Comparison of ENCODE assay signal across 8 cellular contexts in genomic region chr17:39769974-39770587, GRCh38. TPM values are rescaled to one million over a fixed set of nuclear protein-coding genes. Genes with fewer than 3 reads are reported as not detected.
DNase-seq lines count a peak whose midpoint lies in the region; ATAC-seq, FAIRE-seq and TF ChIP-seq lines count a peak whose summit lies in the region.

No MANE protein-coding gene starts in this region.

- H3K27ac ChIP-seq in 22Rv1 (peak overlapping the region; percentile 49), SU-DHL-6 (ENCODE audit: low read depth, low read length) (peak overlapping the region; percentile 95)

- TF ChIP-seq CTCF in 22Rv1 (IDR thresholded peaks at IDR 0.05) (no peak), SU-DHL-6 (IDR thresholded peaks at IDR 0.05; ENCODE audit: insufficient read depth, low read length, poor library complexity, severe bottlenecking) (no peak), bronchial epithelial cell (IDR thresholded peaks at IDR 0.05; ENCODE audit: insufficient read depth, low read length, severe bottlenecking) (no peak), GM13976 (IDR thresholded peaks at IDR 0.05; ENCODE audit: borderline replicate concordance, control extremely low read depth, extremely low read depth, insufficient read depth, missing control alignments) (no peak)

- ATAC-seq in GM19025 (IDR thresholded peaks at IDR 0.05; ENCODE audit: low read depth, unreplicated experiment) = peak; percentile 44
- ATAC-seq in HG03442 (IDR thresholded peaks at IDR 0.05; ENCODE audit: unreplicated experiment) = peak; percentile 51
- peak; percentile 85 for ATAC-seq in stimulated activated naive CD8-positive, alpha-beta T cell treated with anti-CD3 and anti-CD28 coated beads, Interleukin-15, Interleukin-2, amounts not matched to agents 100 U/mL and 50 U/mL, for 24 hours

- FAIRE-seq in bronchial epithelial cell (lab: Jason Lieb, UNC) = peak; percentile 52

- peaks cover 41% of the 10 kb centered on the region for H3K36me3 ChIP-seq in SU-DHL-6 (ENCODE audit: low read length)
- H3K36me3 ChIP-seq in bronchial epithelial cell (ENCODE audit: control insufficient read depth, insufficient read depth, low read length) = no peaks in the 10 kb centered on the region

- H3K9me3 ChIP-seq in SU-DHL-6 (ENCODE audit: insufficient read depth, low read length) = no peaks in the 10 kb centered on the region

- H3K79me2 ChIP-seq in SU-DHL-6 (ENCODE audit: insufficient read depth, low read length) = peaks cover 99% of the 10 kb centered on the region

- H4K20me1 ChIP-seq in SU-DHL-6 (ENCODE audit: low read depth, low read length) = no peaks in the 10 kb centered on the region

- peak overlapping the region; percentile 97 for H3K4me2 ChIP-seq in SU-DHL-6 (ENCODE audit: low read depth, low read length, poor library complexity, severe bottlenecking)

- H3K9ac ChIP-seq in SU-DHL-6 (ENCODE audit: low read length) = peak overlapping the region; percentile 67

- H3K4me3 ChIP-seq in SU-DHL-6 (ENCODE audit: insufficient read depth, low read length, poor library complexity, severe bottlenecking) (no peak overlapping the region), bronchial epithelial cell (ENCODE audit: low read depth, low read length) (no peak overlapping the region)

- no peak overlapping the region for H2AFZ ChIP-seq in SU-DHL-6 (ENCODE audit: low read depth, low read length, severe bottlenecking)

- in situ Hi-C loops in GM13976 (cut with MboI; ENCODE audit: low sequenced_read_pairs, unreplicated experiment) = no loop called here

- peaks cover 72% of the 10 kb centered on the region for H3F3A ChIP-seq in SU-DHL-6 (ENCODE audit: insufficient read depth)

- H3K9me2 ChIP-seq in SU-DHL-6 (replicated peaks; ENCODE audit: insufficient read depth, low read length) = no peaks in the 10 kb centered on the region

- DNase-seq in bronchial epithelial cell (ENCODE audit: low read depth) (peak; percentile 99), GM13976 (ENCODE audit: low spot score) (no peak), NCI-H82 treated with DMSO at 0.1 percent for 48 hours (lab: John Stamatoyannopoulos, UW; ENCODE audit: unreplicated experiment) (no peak)
- DNase-seq in stimulated activated naive CD8-positive, alpha-beta T cell treated with anti-CD3 and anti-CD28 coated beads, Interleukin-15, Interleukin-2, amounts not matched to agents 100 U/mL and 50 U/mL, for 24 hours = peak; percentile 52

- H3K27me3 ChIP-seq in SU-DHL-6 (ENCODE audit: low read length) = no peaks in the 10 kb centered on the region
- peaks cover 11% of the 10 kb centered on the region for H3K27me3 ChIP-seq in bronchial epithelial cell (ENCODE audit: control insufficient read depth, insufficient read depth, low read length)

RNA-seq across cellular contexts. Expression of gene GRB7, which starts 32.3 kb away (rescaled TPM):
- total RNA-seq in bronchial epithelial cell = 9.0 and 14.0 TPM in 2 replicates

RNA-seq across cellular contexts. Expression of gene MIEN1, which starts 39.7 kb away (rescaled TPM):
- total RNA-seq in bronchial epithelial cell = 26.6 and 34.1 TPM in 2 replicates

Comparison
In these comparisons a context has a peak if more than half of its experiments do, and no peak if none do; other contexts are left out.
1. DNase-seq: peak in bronchial epithelial cell (single experiment) and stimulated activated naive CD8-positive, alpha-beta T cell treated with anti-CD3 and anti-CD28 coated beads, Interleukin-15, Interleukin-2, amounts not matched to agents 100 U/mL and 50 U/mL, for 24 hours (single experiment); none in GM13976 (single experiment) and NCI-H82 treated with DMSO at 0.1 percent for 48 hours (single experiment).
2. Peak in every context shown above with its lines, with median percentiles within 50 percentile points of each other: ATAC-seq.